In the genomic region with DNA sequence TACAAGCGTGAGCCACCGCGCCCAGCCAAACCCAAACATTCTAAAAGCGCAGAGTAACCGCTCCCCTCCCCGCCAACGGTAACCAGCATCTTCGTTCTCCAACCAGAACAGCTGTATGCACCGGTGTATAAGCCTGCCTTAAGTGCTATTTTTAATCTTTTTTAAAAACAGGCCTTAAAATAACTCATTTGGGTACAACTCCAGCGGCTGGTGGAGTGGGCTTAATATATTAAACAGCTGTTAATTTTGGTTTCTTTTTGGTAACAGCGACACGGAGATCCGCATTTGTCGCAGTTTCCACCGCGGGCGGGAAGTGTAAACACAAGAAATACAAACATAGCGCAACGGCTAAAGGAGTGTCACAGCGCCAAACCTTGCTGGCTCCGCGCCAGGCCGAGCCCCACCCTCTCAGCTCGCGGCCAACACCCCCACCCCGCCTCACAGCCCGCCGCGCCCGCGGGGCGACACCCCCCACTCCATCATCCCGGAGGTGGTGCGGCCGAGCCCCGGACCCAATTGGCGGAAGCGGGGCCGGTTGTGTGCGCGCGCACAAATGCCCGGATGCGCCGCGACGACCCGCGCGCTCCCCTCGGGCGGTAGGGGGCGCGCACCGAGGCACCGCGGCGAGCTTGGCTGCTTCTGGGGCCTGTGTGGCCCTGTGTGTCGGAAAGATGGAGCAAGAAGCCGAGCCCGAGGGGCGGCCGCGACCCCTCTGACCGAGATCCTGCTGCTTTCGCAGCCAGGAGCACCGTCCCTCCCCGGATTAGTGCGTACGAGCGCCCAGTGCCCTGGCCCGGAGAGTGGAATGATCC, we compare ENCODE assay signal across 1 cellular context.
TF ChIP-seq lines count a peak whose summit lies in the region.

A gene (plus strand): TSS at position 602 of the 812 bp plus-strand sequence. CDS start 301 bp downstream, outside the sequence.

TF ChIP-seq in HEK293, 187 proteins besides CTCF, POLR2A, EP300 and RAD21 (continued from another document and continues in another):
- TF ChIP-seq, protein P1, sequence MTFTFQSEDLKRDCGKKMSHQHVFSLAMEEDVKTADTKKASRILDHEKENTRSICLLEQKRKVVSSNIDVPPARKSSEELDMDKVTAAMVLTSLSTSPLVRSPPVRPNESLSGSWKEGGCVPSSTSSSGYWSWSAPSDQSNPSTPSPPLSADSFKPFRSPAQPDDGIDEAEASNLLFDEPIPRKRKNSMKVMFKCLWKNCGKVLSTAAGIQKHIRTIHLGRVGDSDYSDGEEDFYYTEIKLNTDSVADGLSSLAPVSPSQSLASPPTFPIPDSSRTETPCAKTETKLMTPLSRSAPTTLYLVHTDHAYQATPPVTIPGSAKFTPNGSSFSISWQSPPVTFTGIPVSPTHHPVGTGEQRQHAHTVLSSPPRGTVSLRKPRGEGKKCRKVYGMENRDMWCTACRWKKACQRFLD (tag by site-specific recombination; IDR thresholded peaks at IDR 0.05) = no peak
- TF ChIP-seq ZNF501 (tag by site-specific recombination; IDR thresholded peaks at IDR 0.05) (peak; percentile 72; the same call in 1 of the 2 replicates), ZNF19 (tag by site-specific recombination; IDR thresholded peaks at IDR 0.05; ENCODE audit: low read depth) (no peak), ZNF211 (tag by site-specific recombination; IDR thresholded peaks at IDR 0.05; ENCODE audit: low read depth) (no peak), ZNF777 (tag by site-specific recombination; IDR thresholded peaks at IDR 0.05; ENCODE audit: borderline replicate concordance) (peak; percentile 26; the same call in 1 of the 2 replicates), ZNF174 (tag by site-specific recombination; IDR thresholded peaks at IDR 0.05) (no peak), ZNF423 (tag by site-specific recombination; IDR thresholded peaks at IDR 0.05) (peak; percentile 25), ZNF112 (tag by site-specific recombination; IDR thresholded peaks at IDR 0.05) (no peak), TRIM28 (IDR thresholded peaks at IDR 0.05; ENCODE audit: borderline replicate concordance, low read length) (no peak), ZNF660 (tag by site-specific recombination; IDR thresholded peaks at IDR 0.05) (peak; percentile 53), ZNF202 (tag by site-specific recombination; IDR thresholded peaks at IDR 0.05; ENCODE audit: borderline replicate concordance) (no peak), ZBTB20 (tag by site-specific recombination; IDR thresholded peaks at IDR 0.05) (no peak; the same call in none of the 2 replicates), ZNF37A (tag by site-specific recombination; IDR thresholded peaks at IDR 0.05) (peak; percentile 60; the same call in 1 of the 2 replicates), ZNF558 (tag by site-specific recombination; IDR thresholded peaks at IDR 0.05) (no peak), ZFP69B (tag by site-specific recombination; IDR thresholded peaks at IDR 0.05) (no peak), ZNF560 (tag by site-specific recombination; IDR thresholded peaks at IDR 0.05; ENCODE audit: borderline replicate concordance) (no peak), ZNF266 (tag by site-specific recombination; IDR thresholded peaks at IDR 0.05; ENCODE audit: low read depth) (no peak), ZNF155 (tag by site-specific recombination; IDR thresholded peaks at IDR 0.05) (no peak), BCL11B (tag by site-specific recombination; IDR thresholded peaks at IDR 0.05; ENCODE audit: low read depth) (peak; percentile 73; the same call in 1 of the 2 replicates), ZFP41 (tag by site-specific recombination; IDR thresholded peaks at IDR 0.05; ENCODE audit: borderline replicate concordance) (no peak), ZNF239 (tag by site-specific recombination; IDR thresholded peaks at IDR 0.05) (no peak), ZNF175 (tag by site-specific recombination; IDR thresholded peaks at IDR 0.05) (no peak), ZNF514 (tag by site-specific recombination; IDR thresholded peaks at IDR 0.05) (no peak), KLF10 (tag by site-specific recombination; IDR thresholded peaks at IDR 0.05) (peak; percentile 100), ZNF670 (tag by site-specific recombination; IDR thresholded peaks at IDR 0.05; ENCODE audit: low read depth) (no peak), ZBTB1 (tag by site-specific recombination; IDR thresholded peaks at IDR 0.05) (peak; percentile 75; the same call in 1 of the 2 replicates), KLF9 (tag by site-specific recombination; IDR thresholded peaks at IDR 0.05; ENCODE audit: low read depth) (peak; percentile 93), ZNF24 (tag by site-specific recombination; IDR thresholded peaks at IDR 0.05) (no peak), MEIS1 (CRISPR knock-in tag; IDR thresholded peaks at IDR 0.05; ENCODE audit: borderline replicate concordance) (no peak), ZFP3 (tag by site-specific recombination; IDR thresholded peaks at IDR 0.05; ENCODE audit: low read depth) (no peak), ZNF658 (tag by site-specific recombination; IDR thresholded peaks at IDR 0.05) (no peak), ZNF585B (tag by site-specific recombination; IDR thresholded peaks at IDR 0.05) (no peak), ZBTB17 (tag by site-specific recombination; IDR thresholded peaks at IDR 0.05) (peak; percentile 63), ZNF792 (tag by site-specific recombination; IDR thresholded peaks at IDR 0.05) (peak; percentile 15; the same call in 1 of the 2 replicates), ZNF624 (tag by site-specific recombination; IDR thresholded peaks at IDR 0.05) (no peak), ZNF600 (tag by site-specific recombination; IDR thresholded peaks at IDR 0.05) (peak; percentile 89), TCF7L2 (IDR thresholded peaks at IDR 0.05; ENCODE audit: borderline replicate concordance, low read depth, low read length) (no peak), ZBTB7A (tag by site-specific recombination; IDR thresholded peaks at IDR 0.05; ENCODE audit: low read depth) (peak; percentile 97)
- TF ChIP-seq, protein P2, sequence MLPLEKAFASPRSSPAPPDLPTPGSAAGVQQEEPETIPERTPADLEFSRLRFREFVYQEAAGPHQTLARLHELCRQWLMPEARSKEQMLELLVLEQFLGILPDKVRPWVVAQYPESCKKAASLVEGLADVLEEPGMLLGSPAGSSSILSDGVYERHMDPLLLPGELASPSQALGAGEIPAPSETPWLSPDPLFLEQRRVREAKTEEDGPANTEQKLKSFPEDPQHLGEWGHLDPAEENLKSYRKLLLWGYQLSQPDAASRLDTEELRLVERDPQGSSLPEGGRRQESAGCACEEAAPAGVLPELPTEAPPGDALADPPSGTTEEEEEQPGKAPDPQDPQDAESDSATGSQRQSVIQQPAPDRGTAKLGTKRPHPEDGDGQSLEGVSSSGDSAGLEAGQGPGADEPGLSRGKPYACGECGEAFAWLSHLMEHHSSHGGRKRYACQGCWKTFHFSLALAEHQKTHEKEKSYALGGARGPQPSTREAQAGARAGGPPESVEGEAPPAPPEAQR (tag by site-specific recombination; IDR thresholded peaks at IDR 0.05) = no peak
- TF ChIP-seq, protein P3, sequence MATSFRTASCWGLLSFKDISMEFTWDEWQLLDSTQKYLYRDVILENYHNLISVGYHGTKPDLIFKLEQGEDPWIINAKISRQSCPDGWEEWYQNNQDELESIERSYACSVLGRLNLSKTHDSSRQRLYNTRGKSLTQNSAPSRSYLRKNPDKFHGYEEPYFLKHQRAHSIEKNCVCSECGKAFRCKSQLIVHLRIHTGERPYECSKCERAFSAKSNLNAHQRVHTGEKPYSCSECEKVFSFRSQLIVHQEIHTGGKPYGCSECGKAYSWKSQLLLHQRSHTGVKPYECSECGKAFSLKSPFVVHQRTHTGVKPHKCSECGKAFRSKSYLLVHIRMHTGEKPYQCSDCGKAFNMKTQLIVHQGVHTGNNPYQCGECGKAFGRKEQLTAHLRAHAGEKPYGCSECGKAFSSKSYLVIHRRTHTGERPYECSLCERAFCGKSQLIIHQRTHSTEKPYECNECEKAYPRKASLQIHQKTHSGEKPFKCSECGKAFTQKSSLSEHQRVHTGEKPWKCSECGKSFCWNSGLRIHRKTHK (tag by site-specific recombination; IDR thresholded peaks at IDR 0.05) = no peak
- TF ChIP-seq, protein P4, sequence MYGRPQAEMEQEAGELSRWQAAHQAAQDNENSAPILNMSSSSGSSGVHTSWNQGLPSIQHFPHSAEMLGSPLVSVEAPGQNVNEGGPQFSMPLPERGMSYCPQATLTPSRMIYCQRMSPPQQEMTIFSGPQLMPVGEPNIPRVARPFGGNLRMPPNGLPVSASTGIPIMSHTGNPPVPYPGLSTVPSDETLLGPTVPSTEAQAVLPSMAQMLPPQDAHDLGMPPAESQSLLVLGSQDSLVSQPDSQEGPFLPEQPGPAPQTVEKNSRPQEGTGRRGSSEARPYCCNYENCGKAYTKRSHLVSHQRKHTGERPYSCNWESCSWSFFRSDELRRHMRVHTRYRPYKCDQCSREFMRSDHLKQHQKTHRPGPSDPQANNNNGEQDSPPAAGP (tag by site-specific recombination; IDR thresholded peaks at IDR 0.05) = no peak; the same call in none of the 2 replicates
- TF ChIP-seq, protein P5, sequence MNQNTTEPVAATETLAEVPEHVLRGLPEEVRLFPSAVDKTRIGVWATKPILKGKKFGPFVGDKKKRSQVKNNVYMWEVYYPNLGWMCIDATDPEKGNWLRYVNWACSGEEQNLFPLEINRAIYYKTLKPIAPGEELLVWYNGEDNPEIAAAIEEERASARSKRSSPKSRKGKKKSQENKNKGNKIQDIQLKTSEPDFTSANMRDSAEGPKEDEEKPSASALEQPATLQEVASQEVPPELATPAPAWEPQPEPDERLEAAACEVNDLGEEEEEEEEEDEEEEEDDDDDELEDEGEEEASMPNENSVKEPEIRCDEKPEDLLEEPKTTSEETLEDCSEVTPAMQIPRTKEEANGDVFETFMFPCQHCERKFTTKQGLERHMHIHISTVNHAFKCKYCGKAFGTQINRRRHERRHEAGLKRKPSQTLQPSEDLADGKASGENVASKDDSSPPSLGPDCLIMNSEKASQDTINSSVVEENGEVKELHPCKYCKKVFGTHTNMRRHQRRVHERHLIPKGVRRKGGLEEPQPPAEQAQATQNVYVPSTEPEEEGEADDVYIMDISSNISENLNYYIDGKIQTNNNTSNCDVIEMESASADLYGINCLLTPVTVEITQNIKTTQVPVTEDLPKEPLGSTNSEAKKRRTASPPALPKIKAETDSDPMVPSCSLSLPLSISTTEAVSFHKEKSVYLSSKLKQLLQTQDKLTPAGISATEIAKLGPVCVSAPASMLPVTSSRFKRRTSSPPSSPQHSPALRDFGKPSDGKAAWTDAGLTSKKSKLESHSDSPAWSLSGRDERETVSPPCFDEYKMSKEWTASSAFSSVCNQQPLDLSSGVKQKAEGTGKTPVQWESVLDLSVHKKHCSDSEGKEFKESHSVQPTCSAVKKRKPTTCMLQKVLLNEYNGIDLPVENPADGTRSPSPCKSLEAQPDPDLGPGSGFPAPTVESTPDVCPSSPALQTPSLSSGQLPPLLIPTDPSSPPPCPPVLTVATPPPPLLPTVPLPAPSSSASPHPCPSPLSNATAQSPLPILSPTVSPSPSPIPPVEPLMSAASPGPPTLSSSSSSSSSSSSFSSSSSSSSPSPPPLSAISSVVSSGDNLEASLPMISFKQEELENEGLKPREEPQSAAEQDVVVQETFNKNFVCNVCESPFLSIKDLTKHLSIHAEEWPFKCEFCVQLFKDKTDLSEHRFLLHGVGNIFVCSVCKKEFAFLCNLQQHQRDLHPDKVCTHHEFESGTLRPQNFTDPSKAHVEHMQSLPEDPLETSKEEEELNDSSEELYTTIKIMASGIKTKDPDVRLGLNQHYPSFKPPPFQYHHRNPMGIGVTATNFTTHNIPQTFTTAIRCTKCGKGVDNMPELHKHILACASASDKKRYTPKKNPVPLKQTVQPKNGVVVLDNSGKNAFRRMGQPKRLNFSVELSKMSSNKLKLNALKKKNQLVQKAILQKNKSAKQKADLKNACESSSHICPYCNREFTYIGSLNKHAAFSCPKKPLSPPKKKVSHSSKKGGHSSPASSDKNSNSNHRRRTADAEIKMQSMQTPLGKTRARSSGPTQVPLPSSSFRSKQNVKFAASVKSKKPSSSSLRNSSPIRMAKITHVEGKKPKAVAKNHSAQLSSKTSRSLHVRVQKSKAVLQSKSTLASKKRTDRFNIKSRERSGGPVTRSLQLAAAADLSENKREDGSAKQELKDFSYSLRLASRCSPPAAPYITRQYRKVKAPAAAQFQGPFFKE (tag by site-specific recombination; IDR thresholded peaks at IDR 0.05; ENCODE audit: borderline replicate concordance) = no peak
- TF ChIP-seq, protein P6, sequence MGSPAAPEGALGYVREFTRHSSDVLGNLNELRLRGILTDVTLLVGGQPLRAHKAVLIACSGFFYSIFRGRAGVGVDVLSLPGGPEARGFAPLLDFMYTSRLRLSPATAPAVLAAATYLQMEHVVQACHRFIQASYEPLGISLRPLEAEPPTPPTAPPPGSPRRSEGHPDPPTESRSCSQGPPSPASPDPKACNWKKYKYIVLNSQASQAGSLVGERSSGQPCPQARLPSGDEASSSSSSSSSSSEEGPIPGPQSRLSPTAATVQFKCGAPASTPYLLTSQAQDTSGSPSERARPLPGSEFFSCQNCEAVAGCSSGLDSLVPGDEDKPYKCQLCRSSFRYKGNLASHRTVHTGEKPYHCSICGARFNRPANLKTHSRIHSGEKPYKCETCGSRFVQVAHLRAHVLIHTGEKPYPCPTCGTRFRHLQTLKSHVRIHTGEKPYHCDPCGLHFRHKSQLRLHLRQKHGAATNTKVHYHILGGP (tag by site-specific recombination; IDR thresholded peaks at IDR 0.05) = no peak
- TF ChIP-seq, protein P7, sequence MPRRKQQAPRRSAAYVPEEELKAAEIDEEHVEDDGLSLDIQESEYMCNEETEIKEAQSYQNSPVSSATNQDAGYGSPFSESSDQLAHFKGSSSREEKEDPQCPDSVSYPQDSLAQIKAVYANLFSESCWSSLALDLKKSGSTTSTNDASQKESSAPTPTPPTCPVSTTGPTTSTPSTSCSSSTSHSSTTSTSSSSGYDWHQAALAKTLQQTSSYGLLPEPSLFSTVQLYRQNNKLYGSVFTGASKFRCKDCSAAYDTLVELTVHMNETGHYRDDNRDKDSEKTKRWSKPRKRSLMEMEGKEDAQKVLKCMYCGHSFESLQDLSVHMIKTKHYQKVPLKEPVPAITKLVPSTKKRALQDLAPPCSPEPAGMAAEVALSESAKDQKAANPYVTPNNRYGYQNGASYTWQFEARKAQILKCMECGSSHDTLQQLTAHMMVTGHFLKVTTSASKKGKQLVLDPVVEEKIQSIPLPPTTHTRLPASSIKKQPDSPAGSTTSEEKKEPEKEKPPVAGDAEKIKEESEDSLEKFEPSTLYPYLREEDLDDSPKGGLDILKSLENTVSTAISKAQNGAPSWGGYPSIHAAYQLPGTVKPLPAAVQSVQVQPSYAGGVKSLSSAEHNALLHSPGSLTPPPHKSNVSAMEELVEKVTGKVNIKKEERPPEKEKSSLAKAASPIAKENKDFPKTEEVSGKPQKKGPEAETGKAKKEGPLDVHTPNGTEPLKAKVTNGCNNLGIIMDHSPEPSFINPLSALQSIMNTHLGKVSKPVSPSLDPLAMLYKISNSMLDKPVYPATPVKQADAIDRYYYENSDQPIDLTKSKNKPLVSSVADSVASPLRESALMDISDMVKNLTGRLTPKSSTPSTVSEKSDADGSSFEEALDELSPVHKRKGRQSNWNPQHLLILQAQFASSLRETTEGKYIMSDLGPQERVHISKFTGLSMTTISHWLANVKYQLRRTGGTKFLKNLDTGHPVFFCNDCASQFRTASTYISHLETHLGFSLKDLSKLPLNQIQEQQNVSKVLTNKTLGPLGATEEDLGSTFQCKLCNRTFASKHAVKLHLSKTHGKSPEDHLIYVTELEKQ (tag by site-specific recombination; IDR thresholded peaks at IDR 0.05; ENCODE audit: borderline replicate concordance) = no peak
